Comparison of ENCODE assay signal across 8 cellular contexts in the genomic region with DNA sequence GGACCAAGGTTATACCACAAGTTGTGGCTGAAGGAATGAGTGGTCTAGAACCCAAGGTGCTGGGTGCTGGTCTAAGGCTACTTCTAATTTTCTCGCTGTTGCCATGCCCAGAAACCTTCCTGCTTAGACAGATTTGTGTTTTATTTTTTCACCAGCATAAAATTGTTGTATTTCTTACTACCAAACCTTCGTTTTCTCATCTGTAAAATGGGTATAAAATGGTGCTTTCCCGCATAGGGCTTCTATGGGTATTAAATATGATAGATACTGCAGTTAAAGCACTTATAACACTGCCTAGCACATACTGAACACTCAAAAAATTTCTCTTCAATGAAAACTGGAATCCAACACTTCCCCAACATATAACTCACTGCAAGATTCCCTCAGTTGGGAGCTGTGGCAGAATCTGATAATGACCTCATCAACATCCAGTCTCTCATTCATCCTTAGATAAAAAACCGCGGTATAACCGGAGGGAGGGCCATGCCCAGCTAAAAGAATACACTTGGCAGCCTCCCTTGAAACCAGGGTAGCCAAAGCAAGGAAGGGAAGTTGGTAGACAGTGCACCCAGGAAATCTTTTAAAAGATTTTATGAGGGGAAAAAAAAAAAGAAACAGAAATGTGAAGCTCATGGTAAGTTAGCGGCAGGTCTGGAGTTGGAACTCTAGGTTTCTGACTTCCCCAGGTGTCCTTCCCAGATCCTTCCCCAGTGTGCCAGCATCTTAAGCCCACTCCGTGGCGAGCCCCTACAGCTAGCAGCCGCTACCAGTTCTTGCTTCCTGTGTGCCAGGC. TPM values are rescaled to one million over a fixed set of nuclear protein-coding genes. Genes with fewer than 3 reads are reported as not detected.
DNase-seq lines count a peak whose midpoint lies in the region; ATAC-seq and TF ChIP-seq lines count a peak whose summit lies in the region.

No MANE protein-coding gene starts in this region.

- peaks cover 59% of the 10 kb centered on the region for H3K4me1 Mint-ChIP-seq in activated CD8-positive, alpha-beta memory T cell treated with anti-CD3 and anti-CD28 coated beads, Interleukin-2, amount 10 ng/mL, durations not matched to agents 7 days and 5 days
- H3K4me1 Mint-ChIP-seq in WTC11, result peaks cover 40% of the 10 kb centered on the region
- H3K4me1 Mint-ChIP-seq in stimulated activated effector memory CD8-positive, alpha-beta T cell treated with anti-CD3 and anti-CD28 coated beads, Interleukin-12 subunit alpha, Interleukin-12 subunit beta, amount 100 ng/mL, for 72 hours, result peaks cover 53% of the 10 kb centered on the region

- H3K36me3 Mint-ChIP-seq in activated CD8-positive, alpha-beta memory T cell treated with anti-CD3 and anti-CD28 coated beads, Interleukin-2, amount 10 ng/mL, durations not matched to agents 7 days and 5 days, result peaks cover 28% of the 10 kb centered on the region
- peaks cover 19% of the 10 kb centered on the region for H3K36me3 Mint-ChIP-seq in WTC11
- H3K36me3 Mint-ChIP-seq in stimulated activated effector memory CD8-positive, alpha-beta T cell treated with anti-CD3 and anti-CD28 coated beads, Interleukin-12 subunit alpha, Interleukin-12 subunit beta, amount 100 ng/mL, for 72 hours, result peaks cover 9% of the 10 kb centered on the region

- ATAC-seq in activated CD8-positive, alpha-beta memory T cell treated with anti-CD3 and anti-CD28 coated beads, Interleukin-2, amount 10 ng/mL, durations not matched to agents 7 days and 5 days, result no peak
- no peak for ATAC-seq in WTC11
- no peak for ATAC-seq in stimulated activated effector memory CD8-positive, alpha-beta T cell treated with anti-CD3 and anti-CD28 coated beads, Interleukin-12 subunit alpha, Interleukin-12 subunit beta, amount 100 ng/mL, for 72 hours
- ATAC-seq in HG03280 (IDR thresholded peaks at IDR 0.05; ENCODE audit: unreplicated experiment), result no peak

- no peaks in the 10 kb centered on the region for H3K27me3 Mint-ChIP-seq in activated CD8-positive, alpha-beta memory T cell treated with anti-CD3 and anti-CD28 coated beads, Interleukin-2, amount 10 ng/mL, durations not matched to agents 7 days and 5 days
- H3K27me3 Mint-ChIP-seq in WTC11 (ENCODE audit: low read depth), result no peaks in the 10 kb centered on the region; the same call in 1 of the 2 replicates

- CTCF ChIA-PET in activated CD8-positive, alpha-beta memory T cell treated with anti-CD3 and anti-CD28 coated beads, Interleukin-2, amount 10 ng/mL, durations not matched to agents 7 days and 5 days (lab: Charles Lee), result interaction anchor here (0.9 to 1.4 kb wide), 6 partner anchors 13 to 147 kb away, joined by 3 to 4 read pairs (median 3); no protein-coding TSS in a partner anchor
- CTCF ChIA-PET in WTC11 (lab: Charles Lee), result interaction anchor here (1.2 kb wide), 1 partner anchor 117 kb away, joined by 3 read pairs; no protein-coding TSS in a partner anchor

- no peak for DNase-seq in activated CD8-positive, alpha-beta memory T cell treated with anti-CD3 and anti-CD28 coated beads, Interleukin-2, amount 10 ng/mL, durations not matched to agents 7 days and 5 days
- no peak for DNase-seq in activated CD8-positive, alpha-beta memory T cell treated with anti-CD3 and anti-CD28 coated beads for 24 hours
- DNase-seq in WTC11 (ENCODE audit: low spot score), result no peak
- peak; percentile 39 for DNase-seq in glomerular visceral epithelial cell (ENCODE audit: extremely low spot score)
- DNase-seq in stimulated activated effector memory CD8-positive, alpha-beta T cell treated with anti-CD3 and anti-CD28 coated beads, Interleukin-12 subunit alpha, Interleukin-12 subunit beta, amount 100 ng/mL, for 72 hours (ENCODE audit: low spot score in 2 of 2), result peak in 1 of 2 donors; percentile 66
- DNase-seq in NCI-H82 (lab: John Stamatoyannopoulos, UW), result no peak
- no peak for DNase-seq in DMS114 treated with DMSO at 0.1 percent for 48 hours (lab: John Stamatoyannopoulos, UW; ENCODE audit: unreplicated experiment)

- POLR2A ChIA-PET in WTC11 (lab: Charles Lee), result interaction anchor here (1.7 kb wide), 1 partner anchor 214 kb away, joined by 4 read pairs; a partner anchor contains a TSS

- H3K27ac Mint-ChIP-seq in activated CD8-positive, alpha-beta memory T cell treated with anti-CD3 and anti-CD28 coated beads, Interleukin-2, amount 10 ng/mL, durations not matched to agents 7 days and 5 days, result peak overlapping the region; percentile 99
- H3K27ac Mint-ChIP-seq in WTC11, result no peak overlapping the region
- H3K27ac Mint-ChIP-seq in stimulated activated effector memory CD8-positive, alpha-beta T cell treated with anti-CD3 and anti-CD28 coated beads, Interleukin-12 subunit alpha, Interleukin-12 subunit beta, amount 100 ng/mL, for 72 hours, result peak overlapping the region; percentile 98

- TF ChIP-seq CTCF in WTC11 (IDR thresholded peaks at IDR 0.05), result no peak

- H3K9me3 Mint-ChIP-seq in activated CD8-positive, alpha-beta memory T cell treated with anti-CD3 and anti-CD28 coated beads, Interleukin-2, amount 10 ng/mL, durations not matched to agents 7 days and 5 days (ENCODE audit: low read depth), result peaks cover 9% of the 10 kb centered on the region
- peaks cover 18% of the 10 kb centered on the region for H3K9me3 Mint-ChIP-seq in WTC11
- H3K9me3 Mint-ChIP-seq in stimulated activated effector memory CD8-positive, alpha-beta T cell treated with anti-CD3 and anti-CD28 coated beads, Interleukin-12 subunit alpha, Interleukin-12 subunit beta, amount 100 ng/mL, for 72 hours, result peaks cover 7% of the 10 kb centered on the region

- peak overlapping the region; percentile 89 for H3K4me3 Mint-ChIP-seq in activated CD8-positive, alpha-beta memory T cell treated with anti-CD3 and anti-CD28 coated beads, Interleukin-2, amount 10 ng/mL, durations not matched to agents 7 days and 5 days
- peak overlapping the region; percentile 80 for H3K4me3 Mint-ChIP-seq in WTC11
- peak overlapping the region; percentile 88 for H3K4me3 Mint-ChIP-seq in stimulated activated effector memory CD8-positive, alpha-beta T cell treated with anti-CD3 and anti-CD28 coated beads, Interleukin-12 subunit alpha, Interleukin-12 subunit beta, amount 100 ng/mL, for 72 hours

TF ChIP-seq in WTC11, 78 proteins besides CTCF, POLR2A, EP300 and RAD21 (continues in another document):
- TF ChIP-seq, protein P1, sequence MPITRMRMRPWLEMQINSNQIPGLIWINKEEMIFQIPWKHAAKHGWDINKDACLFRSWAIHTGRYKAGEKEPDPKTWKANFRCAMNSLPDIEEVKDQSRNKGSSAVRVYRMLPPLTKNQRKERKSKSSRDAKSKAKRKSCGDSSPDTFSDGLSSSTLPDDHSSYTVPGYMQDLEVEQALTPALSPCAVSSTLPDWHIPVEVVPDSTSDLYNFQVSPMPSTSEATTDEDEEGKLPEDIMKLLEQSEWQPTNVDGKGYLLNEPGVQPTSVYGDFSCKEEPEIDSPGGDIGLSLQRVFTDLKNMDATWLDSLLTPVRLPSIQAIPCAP (CRISPR knock-in tag; IDR thresholded peaks at IDR 0.05), result no peak
- TF ChIP-seq ZBTB21 (CRISPR knock-in tag; IDR thresholded peaks at IDR 0.05; ENCODE audit: borderline replicate concordance) (no peak), SMAD3 (CRISPR knock-in tag; IDR thresholded peaks at IDR 0.05; ENCODE audit: borderline replicate concordance) (no peak), ZNF671 (CRISPR knock-in tag; IDR thresholded peaks at IDR 0.05) (no peak), RORB (CRISPR knock-in tag; IDR thresholded peaks at IDR 0.05) (no peak), SOX15 (CRISPR knock-in tag; IDR thresholded peaks at IDR 0.05) (no peak), ZNF232 (CRISPR knock-in tag; IDR thresholded peaks at IDR 0.05) (no peak)
- TF ChIP-seq, protein P2, sequence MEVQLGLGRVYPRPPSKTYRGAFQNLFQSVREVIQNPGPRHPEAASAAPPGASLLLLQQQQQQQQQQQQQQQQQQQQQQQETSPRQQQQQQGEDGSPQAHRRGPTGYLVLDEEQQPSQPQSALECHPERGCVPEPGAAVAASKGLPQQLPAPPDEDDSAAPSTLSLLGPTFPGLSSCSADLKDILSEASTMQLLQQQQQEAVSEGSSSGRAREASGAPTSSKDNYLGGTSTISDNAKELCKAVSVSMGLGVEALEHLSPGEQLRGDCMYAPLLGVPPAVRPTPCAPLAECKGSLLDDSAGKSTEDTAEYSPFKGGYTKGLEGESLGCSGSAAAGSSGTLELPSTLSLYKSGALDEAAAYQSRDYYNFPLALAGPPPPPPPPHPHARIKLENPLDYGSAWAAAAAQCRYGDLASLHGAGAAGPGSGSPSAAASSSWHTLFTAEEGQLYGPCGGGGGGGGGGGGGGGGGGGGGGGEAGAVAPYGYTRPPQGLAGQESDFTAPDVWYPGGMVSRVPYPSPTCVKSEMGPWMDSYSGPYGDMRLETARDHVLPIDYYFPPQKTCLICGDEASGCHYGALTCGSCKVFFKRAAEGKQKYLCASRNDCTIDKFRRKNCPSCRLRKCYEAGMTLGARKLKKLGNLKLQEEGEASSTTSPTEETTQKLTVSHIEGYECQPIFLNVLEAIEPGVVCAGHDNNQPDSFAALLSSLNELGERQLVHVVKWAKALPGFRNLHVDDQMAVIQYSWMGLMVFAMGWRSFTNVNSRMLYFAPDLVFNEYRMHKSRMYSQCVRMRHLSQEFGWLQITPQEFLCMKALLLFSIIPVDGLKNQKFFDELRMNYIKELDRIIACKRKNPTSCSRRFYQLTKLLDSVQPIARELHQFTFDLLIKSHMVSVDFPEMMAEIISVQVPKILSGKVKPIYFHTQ (CRISPR knock-in tag; IDR thresholded peaks at IDR 0.05), result no peak
- TF ChIP-seq, protein P3, sequence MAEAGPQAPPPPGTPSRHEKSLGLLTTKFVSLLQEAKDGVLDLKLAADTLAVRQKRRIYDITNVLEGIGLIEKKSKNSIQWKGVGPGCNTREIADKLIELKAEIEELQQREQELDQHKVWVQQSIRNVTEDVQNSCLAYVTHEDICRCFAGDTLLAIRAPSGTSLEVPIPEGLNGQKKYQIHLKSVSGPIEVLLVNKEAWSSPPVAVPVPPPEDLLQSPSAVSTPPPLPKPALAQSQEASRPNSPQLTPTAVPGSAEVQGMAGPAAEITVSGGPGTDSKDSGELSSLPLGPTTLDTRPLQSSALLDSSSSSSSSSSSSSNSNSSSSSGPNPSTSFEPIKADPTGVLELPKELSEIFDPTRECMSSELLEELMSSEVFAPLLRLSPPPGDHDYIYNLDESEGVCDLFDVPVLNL (CRISPR knock-in tag; IDR thresholded peaks at IDR 0.05; ENCODE audit: borderline replicate concordance, low read depth), result no peak
- TF ChIP-seq, protein P4, sequence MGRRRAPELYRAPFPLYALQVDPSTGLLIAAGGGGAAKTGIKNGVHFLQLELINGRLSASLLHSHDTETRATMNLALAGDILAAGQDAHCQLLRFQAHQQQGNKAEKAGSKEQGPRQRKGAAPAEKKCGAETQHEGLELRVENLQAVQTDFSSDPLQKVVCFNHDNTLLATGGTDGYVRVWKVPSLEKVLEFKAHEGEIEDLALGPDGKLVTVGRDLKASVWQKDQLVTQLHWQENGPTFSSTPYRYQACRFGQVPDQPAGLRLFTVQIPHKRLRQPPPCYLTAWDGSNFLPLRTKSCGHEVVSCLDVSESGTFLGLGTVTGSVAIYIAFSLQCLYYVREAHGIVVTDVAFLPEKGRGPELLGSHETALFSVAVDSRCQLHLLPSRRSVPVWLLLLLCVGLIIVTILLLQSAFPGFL (CRISPR knock-in tag; IDR thresholded peaks at IDR 0.05; ENCODE audit: borderline replicate concordance), result no peak

RNA-seq across cellular contexts. Expression of a gene that starts 1.2 kb away (rescaled TPM):
- total RNA-seq in activated CD8-positive, alpha-beta memory T cell treated with anti-CD3 and anti-CD28 coated beads, Interleukin-2, amount 10 ng/mL, durations not matched to agents 7 days and 5 days, result 10 to 100 TPM; 12.9 to 17.4 TPM
- 6.0 to 7.3 TPM (median 7.2 TPM) in 3 replicates for total RNA-seq in WTC11 (2021)
